ENCODE assay signal across 13 cellular contexts in the genomic region with DNA sequence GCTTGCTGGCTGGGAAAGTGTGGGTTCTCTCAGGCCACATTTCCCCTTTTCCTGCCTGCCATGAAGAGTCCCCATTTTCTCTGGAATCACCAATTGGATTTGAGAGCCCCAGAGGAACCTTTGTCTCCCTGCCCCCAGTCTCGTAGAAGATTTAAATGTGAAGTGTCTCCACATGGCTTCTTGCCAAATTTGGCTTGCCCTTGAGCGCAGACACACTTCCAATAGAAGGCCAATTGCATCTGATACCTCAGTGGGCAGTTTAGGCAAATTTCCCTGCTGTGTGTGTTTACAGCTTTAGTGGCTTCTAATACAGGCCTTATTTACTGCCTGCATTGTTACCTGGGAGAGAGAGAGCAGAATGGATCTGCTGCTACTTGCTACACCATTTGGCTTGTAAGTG. TPM values are rescaled to one million over a fixed set of nuclear protein-coding genes. Genes with fewer than 3 reads are reported as not detected.
A peak's percentile ranks its signal among the peaks of the same experiment; 100 is the strongest.
DNase-seq lines count a peak whose midpoint lies in the region; ATAC-seq and TF ChIP-seq lines count a peak whose summit lies in the region.
"Had no signal": no experiment of that assay in that cellular context is flagged by ENCODE, and none has a peak within 500 bp of the region (broad histone marks: within the 10 kb centered on the region; RNA-seq: fewer than 3 reads in every experiment).

No MANE protein-coding gene starts in this region.

- no peak for ATAC-seq in T-helper 17 cell
- ATAC-seq: A549, HCT116, right cardiac atrium had no signal

- H3K36me3 Mint-ChIP-seq in T-helper 17 cell (ENCODE audit: low read depth) (no peaks in the 10 kb centered on the region), neural crest cell (ENCODE audit: low read depth) (no peaks in the 10 kb centered on the region)

- H3K27ac ChIP-seq in tibial artery = no peak overlapping the region
- H3K27ac ChIP-seq: A549 had no signal

- H3K4me3 ChIP-seq in tibial artery = no peak overlapping the region
- H3K4me3 ChIP-seq: A549, Peyer's patch had no signal

- H3K27me3 Mint-ChIP-seq in T-helper 17 cell (no peaks in the 10 kb centered on the region), neural crest cell (ENCODE audit: low read depth) (no peaks in the 10 kb centered on the region)

- TF ChIP-seq CTCF in neural crest cell (conservative IDR thresholded peaks at IDR 0.05) = no peak
- TF ChIP-seq CTCF in tibial artery (IDR thresholded peaks at IDR 0.05) = no peak

- DNase-seq in NCI-H2029 (lab: John Stamatoyannopoulos, UW) (peak; percentile 24), NCI-H2029 treated with DMSO at 0.1 percent for 48 hours (lab: John Stamatoyannopoulos, UW) (no peak), NCI-H128 (lab: John Stamatoyannopoulos, UW; ENCODE audit: unreplicated experiment) (peak; percentile 77), T-helper 17 cell (no peak), neural crest cell (ENCODE audit: low read depth, low spot score) (no peak), Kasumi-1 (lab: John Stamatoyannopoulos, UW) (no peak), tibial artery (no peak), kidney glomerular epithelial cell (lab: John Stamatoyannopoulos, UW) (no peak)
- DNase-seq: Peyer's patch, right cardiac atrium had no signal

- H3K27ac Mint-ChIP-seq in T-helper 17 cell = peak overlapping the region; percentile 95
- H3K27ac Mint-ChIP-seq in neural crest cell (ENCODE audit: unreplicated experiment) = peak overlapping the region; percentile 23

- H3K9me3 Mint-ChIP-seq in neural crest cell = no peaks in the 10 kb centered on the region
- H3K9me3 Mint-ChIP-seq: activated T-helper 1 cell treated with anti-CD3 and anti-CD28 coated beads, Interleukin-12 subunit alpha, Interleukin-12 subunit beta, Interleukin-2, Interleukin-4 antibody, amounts not matched to agents 30 ng/mL and 10 ng/mL and 1 ng/mL, durations not matched to agents 14 hours and 24 hours and 36 hours had no signal

- no peaks in the 10 kb centered on the region for H3K9me3 ChIP-seq in T-helper 17 cell (ENCODE audit: control insufficient read depth, low read length, poor library complexity, severe bottlenecking)
- no peaks in the 10 kb centered on the region for H3K9me3 ChIP-seq in tibial artery
- H3K9me3 ChIP-seq: A549, Peyer's patch had no signal

- H3K4me3 Mint-ChIP-seq in T-helper 17 cell = no peak overlapping the region
- no peak overlapping the region for H3K4me3 Mint-ChIP-seq in neural crest cell
- H3K4me3 Mint-ChIP-seq: activated T-helper 1 cell treated with anti-CD3 and anti-CD28 coated beads, Interleukin-12 subunit alpha, Interleukin-12 subunit beta, Interleukin-2, Interleukin-4 antibody, amounts not matched to agents 30 ng/mL and 10 ng/mL and 1 ng/mL, durations not matched to agents 14 hours and 24 hours and 36 hours had no signal

- peaks cover 0 to 28% (median 13%) of the 10 kb centered on the region in 4 donors for H3K4me1 ChIP-seq in tibial artery
- H3K4me1 ChIP-seq: A549 had no signal

- no peaks in the 10 kb centered on the region for H3K27me3 ChIP-seq in tibial artery
- H3K27me3 ChIP-seq: Peyer's patch had no signal

- no peaks in the 10 kb centered on the region for H3K36me3 ChIP-seq in tibial artery
- H3K36me3 ChIP-seq: Peyer's patch had no signal

- H3K4me1 Mint-ChIP-seq in T-helper 17 cell = peaks cover 44% of the 10 kb centered on the region
- H3K4me1 Mint-ChIP-seq in neural crest cell = peaks cover 70% of the 10 kb centered on the region

- intact Hi-C loops in tibial artery (cut with DNase I; ENCODE audit: low total_unique reads) = no loop called here

RNA-seq across cellular contexts. Expression of gene CDK5R1, which starts 29.7 kb away (rescaled TPM):
- total RNA-seq in T-helper 17 cell (1 to 10 TPM; 8.0 to 8.2 TPM), neural crest cell (33.6 and 34.1 TPM in 2 replicates)

Comparison
In these comparisons a context has a peak if more than half of its experiments do, and no peak if none do; other contexts are left out.
1. DNase-seq: peak in NCI-H2029 (single experiment) and NCI-H128 (single experiment); none in NCI-H2029 treated with DMSO at 0.1 percent for 48 hours (single experiment), T-helper 17 cell (0 of 3), neural crest cell (single experiment), Kasumi-1 (0 of 2), tibial artery (0 of 2) and kidney glomerular epithelial cell (single experiment).